ENCODE assay signal across 16 cellular contexts in the genomic region with DNA sequence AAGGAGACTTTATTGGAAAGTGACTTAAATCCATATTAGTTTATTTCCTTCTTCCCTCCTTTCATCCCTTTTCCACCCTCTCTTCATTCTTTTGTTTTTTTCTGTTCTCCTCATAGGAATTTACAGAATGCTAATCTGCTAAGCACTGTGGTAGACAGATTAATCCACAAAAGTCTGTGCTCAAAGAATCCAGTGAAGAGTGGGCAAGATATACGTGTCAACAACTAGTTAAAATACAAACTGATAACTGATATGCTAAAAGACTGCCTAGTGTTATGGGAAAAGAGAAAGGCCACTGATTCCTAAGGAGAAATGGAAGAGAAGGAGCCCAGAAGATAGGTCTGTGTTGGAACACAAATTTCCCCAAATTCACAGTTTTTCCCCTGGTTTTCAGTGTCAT.
DNase-seq lines count a peak whose midpoint lies in the region; ATAC-seq and TF ChIP-seq lines count a peak whose summit lies in the region.
"Had no signal": no experiment of that assay in that cellular context is flagged by ENCODE, and none has a peak within 500 bp of the region (broad histone marks: within the 10 kb centered on the region; RNA-seq: fewer than 3 reads in every experiment).

No MANE protein-coding gene starts in this region.

- H4K20me1 ChIP-seq in GM23338 (replicated peaks; ENCODE audit: insufficient read depth): no peaks in the 10 kb centered on the region
- H4K20me1 ChIP-seq: BLaER1 had no signal

- peaks cover 12% of the 10 kb centered on the region for H3K36me3 Mint-ChIP-seq in CD4-positive, alpha-beta T cell (ENCODE audit: low read depth)
- H3K36me3 Mint-ChIP-seq in GM23338 (ENCODE audit: low read depth): peaks cover 6% of the 10 kb centered on the region; the same call in 2 of the 3 replicates
- H3K36me3 Mint-ChIP-seq in central memory CD8-positive, alpha-beta T cell (ENCODE audit: insufficient read depth): peaks cover 14% of the 10 kb centered on the region
- H3K36me3 Mint-ChIP-seq in natural killer cell treated with Interleukin-12 subunit alpha and Interleukin-12 subunit beta and Interleukin-15 and Interleukin-18, amount 100 ng/mL, for 72 hours: no peaks in the 10 kb centered on the region

- no peak overlapping the region for H3K4me3 Mint-ChIP-seq in CD4-positive, alpha-beta T cell
- H3K4me3 Mint-ChIP-seq in GM23338: no peak overlapping the region
- no peak overlapping the region for H3K4me3 Mint-ChIP-seq in central memory CD8-positive, alpha-beta T cell
- H3K4me3 Mint-ChIP-seq in natural killer cell treated with Interleukin-12 subunit alpha and Interleukin-12 subunit beta and Interleukin-15 and Interleukin-18, amount 100 ng/mL, for 72 hours: peak overlapping the region; percentile 18

- H2AFZ ChIP-seq in GM23338: no peak overlapping the region
- H2AFZ ChIP-seq: PC-9 had no signal

- H3K4me1 Mint-ChIP-seq in CD4-positive, alpha-beta T cell (ENCODE audit: low read depth): peaks cover 29% of the 10 kb centered on the region
- H3K4me1 Mint-ChIP-seq in GM23338: peaks cover 3% of the 10 kb centered on the region; the same call in 2 of the 3 replicates
- H3K4me1 Mint-ChIP-seq in central memory CD8-positive, alpha-beta T cell: peaks cover 11% of the 10 kb centered on the region
- peaks cover 14 to 15% of the 10 kb centered on the region in 2 donors for H3K4me1 Mint-ChIP-seq in natural killer cell treated with Interleukin-12 subunit alpha and Interleukin-12 subunit beta and Interleukin-15 and Interleukin-18, amount 100 ng/mL, for 72 hours (ENCODE audit: low read depth in 2 of 2)

- H3K27me3 ChIP-seq in CD4-positive, alpha-beta T cell (ENCODE audit: control insufficient read depth, insufficient read depth, low read length): no peaks in the 10 kb centered on the region
- H3K27me3 ChIP-seq in GM23338 (ENCODE audit: insufficient read depth) (no peaks in the 10 kb centered on the region), right lobe of liver (no peaks in the 10 kb centered on the region), SJCRH30 (no peaks in the 10 kb centered on the region)
- H3K27me3 ChIP-seq: BLaER1 had no signal

- H3F3A ChIP-seq in GM23338 (replicated peaks; ENCODE audit: low read depth): no peaks in the 10 kb centered on the region

- H3K4me1 ChIP-seq in GM23338 (ENCODE audit: insufficient read depth) (no peaks in the 10 kb centered on the region), right lobe of liver (no peaks in the 10 kb centered on the region), SJCRH30 (no peaks in the 10 kb centered on the region)
- H3K4me1 ChIP-seq: BLaER1 had no signal

- no peaks in the 10 kb centered on the region for H3K36me3 ChIP-seq in GM23338 (ENCODE audit: insufficient read depth)
- H3K36me3 ChIP-seq in right lobe of liver: no peaks in the 10 kb centered on the region
- no peaks in the 10 kb centered on the region for H3K36me3 ChIP-seq in SJCRH30
- H3K36me3 ChIP-seq: HAP-1 had no signal

- TF ChIP-seq POLR2A in right lobe of liver (IDR thresholded peaks at IDR 0.05): no peak

- 60% methylated on average over 1 of the region's 1 CpG for WGBS in right lobe of liver (ENCODE audit: insufficient coverage, low coverage, low lambda C conversion rate, missing lambda C conversion rate)

- ATAC-seq in CD4-positive, alpha-beta T cell (ENCODE audit: poor library complexity): no peak
- ATAC-seq in GM23338 (no peak), right lobe of liver (no peak)
- no peak for ATAC-seq in central memory CD8-positive, alpha-beta T cell (replicated peaks; ENCODE audit: extremely low read depth, poor library complexity, severe bottlenecking)
- no peak for ATAC-seq in natural killer cell treated with Interleukin-12 subunit alpha and Interleukin-12 subunit beta and Interleukin-15 and Interleukin-18, amount 100 ng/mL, for 72 hours

- H3K27ac ChIP-seq in CD4-positive, alpha-beta T cell (ENCODE audit: low read depth, low read length): no peak overlapping the region
- H3K27ac ChIP-seq in GM23338 (ENCODE audit: low read depth): no peak overlapping the region
- no peak overlapping the region for H3K27ac ChIP-seq in right lobe of liver
- H3K27ac ChIP-seq in SJCRH30: no peak overlapping the region
- H3K27ac ChIP-seq: BLaER1, PC-9 had no signal

- H3K4me3 ChIP-seq in GM23338: no peak overlapping the region
- no peak overlapping the region for H3K4me3 ChIP-seq in right lobe of liver
- no peak overlapping the region for H3K4me3 ChIP-seq in SJCRH30
- H3K4me3 ChIP-seq: BLaER1, HAP-1, PC-9 had no signal

- CTCF ChIA-PET in CD4-positive, alpha-beta T cell (lab: Charles Lee): no interaction called here

- H3K9me3 ChIP-seq in CD4-positive, alpha-beta T cell (ENCODE audit: control insufficient read depth, low read length): no peaks in the 10 kb centered on the region
- H3K9me3 ChIP-seq in right lobe of liver (no peaks in the 10 kb centered on the region), SJCRH30 (replicated peaks) (no peaks in the 10 kb centered on the region; the same call in 1 of the 2 replicates)
- H3K9me3 ChIP-seq: HAP-1 had no signal

- DNase-seq in CD4-positive, alpha-beta T cell: no peak
- no peak for DNase-seq in GM23338 (ENCODE audit: low spot score)
- DNase-seq in central memory CD8-positive, alpha-beta T cell (ENCODE audit: low spot score in 2 of 2): no peak
- DNase-seq in natural killer cell treated with Interleukin-12 subunit alpha and Interleukin-12 subunit beta and Interleukin-15 and Interleukin-18, amount 100 ng/mL, for 72 hours (ENCODE audit: low spot score): no peak
- no peak for DNase-seq in ACHN
- DNase-seq in right lobe of liver: no peak
- no peak for DNase-seq in SJCRH30
- DNase-seq: COR-L47, DMS153, IMR-90, NCI-H146, NCI-H226, NCI-H526 treated with DMSO at 0.1 percent for 48 hours, PC-9 had no signal

- peaks cover 3% of the 10 kb centered on the region for H3K9me3 Mint-ChIP-seq in CD4-positive, alpha-beta T cell
- H3K9me3 Mint-ChIP-seq in GM23338: peaks cover 6% of the 10 kb centered on the region; the same call in 1 of the 3 replicates
- H3K9me3 Mint-ChIP-seq in central memory CD8-positive, alpha-beta T cell: no peaks in the 10 kb centered on the region
- no peaks in the 10 kb centered on the region for H3K9me3 Mint-ChIP-seq in natural killer cell treated with Interleukin-12 subunit alpha and Interleukin-12 subunit beta and Interleukin-15 and Interleukin-18, amount 100 ng/mL, for 72 hours

- intact Hi-C loops in CD4-positive, alpha-beta T cell (cut with DNase I, micrococcal nuclease): loop anchor here in 1 of 2 experiments (5.0 kb wide), 1 partner anchor 289 kb away; no protein-coding TSS in a partner anchor
- intact Hi-C loops in right lobe of liver (cut with DNase I): no loop called here

- H3K79me2 ChIP-seq in GM23338 (replicated peaks; ENCODE audit: insufficient read depth): no peaks in the 10 kb centered on the region

- no peak for TF ChIP-seq CTCF in CD4-positive, alpha-beta T cell (IDR thresholded peaks at IDR 0.05)
- no peak for TF ChIP-seq CTCF in GM23338 (conservative IDR thresholded peaks at IDR 0.05; ENCODE audit: low read depth in 2 of 2)
- TF ChIP-seq CTCF in right lobe of liver (IDR thresholded peaks at IDR 0.05): no peak

- no peaks in the 10 kb centered on the region for H3K27me3 Mint-ChIP-seq in CD4-positive, alpha-beta T cell
- H3K27me3 Mint-ChIP-seq in GM23338 (ENCODE audit: insufficient read depth, low read depth, poor library complexity): no peaks in the 10 kb centered on the region
- no peaks in the 10 kb centered on the region for H3K27me3 Mint-ChIP-seq in central memory CD8-positive, alpha-beta T cell
- H3K27me3 Mint-ChIP-seq in natural killer cell treated with Interleukin-12 subunit alpha and Interleukin-12 subunit beta and Interleukin-15 and Interleukin-18, amount 100 ng/mL, for 72 hours: no peaks in the 10 kb centered on the region

- H3K4me2 ChIP-seq in GM23338: no peak overlapping the region
- H3K4me2 ChIP-seq: PC-9 had no signal

- no peaks in the 10 kb centered on the region for H3K9me2 ChIP-seq in GM23338 (ENCODE audit: insufficient read depth)

- POLR2A ChIA-PET in CD4-positive, alpha-beta T cell (lab: Charles Lee): no interaction called here

- in situ Hi-C loops in ACHN (cut with HindIII; ENCODE audit: low pct_ligation_motif_present, low pct_unique_long_range_greater_than_20kb, low sequenced_read_pairs): no loop called here

- H3K27ac Mint-ChIP-seq in CD4-positive, alpha-beta T cell: peak overlapping the region; percentile 5
- H3K27ac Mint-ChIP-seq in GM23338: peak overlapping the region; percentile 28; the same call in 1 of the 2 replicates
- peak overlapping the region; percentile 54 for H3K27ac Mint-ChIP-seq in central memory CD8-positive, alpha-beta T cell (ENCODE audit: low read depth)
- H3K27ac Mint-ChIP-seq in natural killer cell treated with Interleukin-12 subunit alpha and Interleukin-12 subunit beta and Interleukin-15 and Interleukin-18, amount 100 ng/mL, for 72 hours: peak overlapping the region in 1 of 2 donors; percentile 17

TF ChIP-seq in GM23338, 12 proteins besides CTCF, POLR2A, EP300 and RAD21 (continues in another document):
- TF ChIP-seq, protein P1, sequence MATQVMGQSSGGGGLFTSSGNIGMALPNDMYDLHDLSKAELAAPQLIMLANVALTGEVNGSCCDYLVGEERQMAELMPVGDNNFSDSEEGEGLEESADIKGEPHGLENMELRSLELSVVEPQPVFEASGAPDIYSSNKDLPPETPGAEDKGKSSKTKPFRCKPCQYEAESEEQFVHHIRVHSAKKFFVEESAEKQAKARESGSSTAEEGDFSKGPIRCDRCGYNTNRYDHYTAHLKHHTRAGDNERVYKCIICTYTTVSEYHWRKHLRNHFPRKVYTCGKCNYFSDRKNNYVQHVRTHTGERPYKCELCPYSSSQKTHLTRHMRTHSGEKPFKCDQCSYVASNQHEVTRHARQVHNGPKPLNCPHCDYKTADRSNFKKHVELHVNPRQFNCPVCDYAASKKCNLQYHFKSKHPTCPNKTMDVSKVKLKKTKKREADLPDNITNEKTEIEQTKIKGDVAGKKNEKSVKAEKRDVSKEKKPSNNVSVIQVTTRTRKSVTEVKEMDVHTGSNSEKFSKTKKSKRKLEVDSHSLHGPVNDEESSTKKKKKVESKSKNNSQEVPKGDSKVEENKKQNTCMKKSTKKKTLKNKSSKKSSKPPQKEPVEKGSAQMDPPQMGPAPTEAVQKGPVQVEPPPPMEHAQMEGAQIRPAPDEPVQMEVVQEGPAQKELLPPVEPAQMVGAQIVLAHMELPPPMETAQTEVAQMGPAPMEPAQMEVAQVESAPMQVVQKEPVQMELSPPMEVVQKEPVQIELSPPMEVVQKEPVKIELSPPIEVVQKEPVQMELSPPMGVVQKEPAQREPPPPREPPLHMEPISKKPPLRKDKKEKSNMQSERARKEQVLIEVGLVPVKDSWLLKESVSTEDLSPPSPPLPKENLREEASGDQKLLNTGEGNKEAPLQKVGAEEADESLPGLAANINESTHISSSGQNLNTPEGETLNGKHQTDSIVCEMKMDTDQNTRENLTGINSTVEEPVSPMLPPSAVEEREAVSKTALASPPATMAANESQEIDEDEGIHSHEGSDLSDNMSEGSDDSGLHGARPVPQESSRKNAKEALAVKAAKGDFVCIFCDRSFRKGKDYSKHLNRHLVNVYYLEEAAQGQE (IDR thresholded peaks at IDR 0.05; ENCODE audit: unreplicated experiment): no peak
